In the genomic region with DNA sequence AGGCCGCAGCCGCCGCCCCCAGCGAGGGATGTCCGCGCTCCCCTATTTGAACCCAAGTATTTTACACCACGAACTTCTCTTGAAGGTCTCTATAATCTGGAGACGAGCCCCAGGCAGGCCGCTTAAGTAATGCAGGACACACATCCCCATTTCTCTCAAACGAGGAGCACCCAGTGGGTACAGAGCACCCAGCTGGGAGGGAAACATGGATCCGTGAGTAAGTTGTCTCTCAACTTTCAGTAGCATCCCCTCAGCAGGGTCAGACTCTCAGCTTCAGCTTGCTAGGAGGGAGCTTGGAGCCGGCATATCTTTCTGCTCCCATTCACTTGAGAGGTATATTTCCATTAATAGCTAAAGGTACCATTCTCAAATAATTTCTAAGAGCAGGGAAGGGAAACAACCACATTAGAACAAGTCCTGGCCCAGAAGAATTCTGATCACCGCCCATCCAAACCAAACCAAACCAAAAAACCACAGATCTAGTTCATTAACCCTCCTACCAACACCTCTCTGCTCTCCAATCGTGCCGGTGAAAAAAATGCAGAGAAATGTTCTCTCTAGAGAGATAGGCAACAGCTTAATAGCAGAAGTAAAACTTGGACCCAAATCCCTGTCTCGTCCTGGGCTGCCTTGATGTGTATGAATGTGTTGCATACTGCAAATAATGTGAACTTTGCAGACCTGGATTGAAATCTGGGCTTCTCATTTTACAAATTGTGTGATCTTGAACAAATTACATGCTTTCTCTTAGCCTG, we compare ENCODE assay signal across 8 cellular contexts. TPM values are rescaled to one million over a fixed set of nuclear protein-coding genes. Genes with fewer than 3 reads are reported as not detected.
A peak's percentile ranks its signal among the peaks of the same experiment; 100 is the strongest.
DNase-seq lines count a peak whose midpoint lies in the region; ATAC-seq and TF ChIP-seq lines count a peak whose summit lies in the region.

No MANE protein-coding gene starts in this region.

- peak overlapping the region; percentile 61 for H3K27ac Mint-ChIP-seq in activated T-helper 1 cell treated with anti-CD3 and anti-CD28 coated beads, Interleukin-12 subunit alpha, Interleukin-12 subunit beta, Interleukin-2, Interleukin-4 antibody, amounts not matched to agents 30 ng/mL and 10 ng/mL and 1 ng/mL, durations not matched to agents 14 hours and 24 hours and 36 hours

- TF ChIP-seq CTCF in heart left ventricle (IDR thresholded peaks at IDR 0.05) (no peak), omental fat pad (IDR thresholded peaks at IDR 0.05) (no peak)

- H3K9me3 ChIP-seq in HUES48 (ENCODE audit: control insufficient read depth, insufficient read depth, low read length) = no peaks in the 10 kb centered on the region
- H3K9me3 ChIP-seq in heart left ventricle = no peaks in the 10 kb centered on the region

- WGBS in heart left ventricle, 4 donors = 10 to 21% (median 13%) methylated on average over 7 to 16 of the region's 16 CpGs

- H3K36me3 ChIP-seq in HUES48 (ENCODE audit: control insufficient read depth, insufficient read depth, low read length) (no peaks in the 10 kb centered on the region), heart left ventricle (no peaks in the 10 kb centered on the region)

- H3K27ac ChIP-seq in HUES48 (ENCODE audit: low read depth, low read length) = no peak overlapping the region
- H3K27ac ChIP-seq in heart left ventricle = peak overlapping the region; percentile 60 to 96 (median 88)

- H3K27me3 Mint-ChIP-seq in activated T-helper 1 cell treated with anti-CD3 and anti-CD28 coated beads, Interleukin-12 subunit alpha, Interleukin-12 subunit beta, Interleukin-2, Interleukin-4 antibody, amounts not matched to agents 30 ng/mL and 10 ng/mL and 1 ng/mL, durations not matched to agents 14 hours and 24 hours and 36 hours (ENCODE audit: insufficient read depth) = peaks cover 27% of the 10 kb centered on the region

- peaks cover 35% of the 10 kb centered on the region for H3K4me1 Mint-ChIP-seq in activated T-helper 1 cell treated with anti-CD3 and anti-CD28 coated beads, Interleukin-12 subunit alpha, Interleukin-12 subunit beta, Interleukin-2, Interleukin-4 antibody, amounts not matched to agents 30 ng/mL and 10 ng/mL and 1 ng/mL, durations not matched to agents 14 hours and 24 hours and 36 hours (ENCODE audit: low read depth)

- peak overlapping the region; percentile 84 for H3K4me3 Mint-ChIP-seq in activated T-helper 1 cell treated with anti-CD3 and anti-CD28 coated beads, Interleukin-12 subunit alpha, Interleukin-12 subunit beta, Interleukin-2, Interleukin-4 antibody, amounts not matched to agents 30 ng/mL and 10 ng/mL and 1 ng/mL, durations not matched to agents 14 hours and 24 hours and 36 hours

- intact Hi-C loops in activated T-helper 1 cell treated with anti-CD3 and anti-CD28 coated beads, Interleukin-12 subunit alpha, Interleukin-12 subunit beta, Interleukin-2, Interleukin-4 antibody, amounts not matched to agents 30 ng/mL and 10 ng/mL and 1 ng/mL, durations not matched to agents 14 hours and 24 hours and 36 hours (cut with micrococcal nuclease) = loop anchor here (1.0 to 10.0 kb wide), 3 partner anchors 185 to 846 kb away; a partner anchor contains a TSS
- intact Hi-C loops in heart left ventricle (cut with DNase I) = loop anchor here in 7 of 10 donors (5.0 kb wide), 4 partner anchors 184 to 204 kb away; no protein-coding TSS in a partner anchor

- ATAC-seq in GM18870 (IDR thresholded peaks at IDR 0.05; ENCODE audit: unreplicated experiment) (peak; percentile 19), heart left ventricle (peak in 2 of 4 donors; percentile 7 to 10), omental fat pad (ENCODE audit: low FRiP score) (no peak)

- H3K4me3 ChIP-seq in HUES48 (ENCODE audit: low read depth, low read length) = peak overlapping the region; percentile 70
- peak overlapping the region; percentile 64 to 100 (median 94) for H3K4me3 ChIP-seq in heart left ventricle

- TF ChIP-seq POLR2A in heart left ventricle (IDR thresholded peaks at IDR 0.05) = no peak

- H3K9ac ChIP-seq in HUES48 (ENCODE audit: low read depth, low read length) = 0 out of 2 replicates have a peak overlapping the region, but pooled peaks have one; percentile 12

- H3K36me3 Mint-ChIP-seq in activated T-helper 1 cell treated with anti-CD3 and anti-CD28 coated beads, Interleukin-12 subunit alpha, Interleukin-12 subunit beta, Interleukin-2, Interleukin-4 antibody, amounts not matched to agents 30 ng/mL and 10 ng/mL and 1 ng/mL, durations not matched to agents 14 hours and 24 hours and 36 hours (ENCODE audit: low read depth) = peaks cover 3% of the 10 kb centered on the region

- no peaks in the 10 kb centered on the region for H3K9me3 Mint-ChIP-seq in activated T-helper 1 cell treated with anti-CD3 and anti-CD28 coated beads, Interleukin-12 subunit alpha, Interleukin-12 subunit beta, Interleukin-2, Interleukin-4 antibody, amounts not matched to agents 30 ng/mL and 10 ng/mL and 1 ng/mL, durations not matched to agents 14 hours and 24 hours and 36 hours

- 0 out of 2 replicates have a peak, but pooled peaks cover 4% of the 10 kb centered on the region for H3K4me1 ChIP-seq in HUES48 (ENCODE audit: control insufficient read depth, insufficient read depth, low read length)
- peaks cover 0 to 23% (median 11%) of the 10 kb centered on the region in 12 donors for H3K4me1 ChIP-seq in heart left ventricle

- peak; percentile 24 for DNase-seq in AG08395 (ENCODE audit: low spot score)
- no peak for DNase-seq in activated T-helper 1 cell treated with anti-CD3 and anti-CD28 coated beads, Interleukin-12 subunit alpha, Interleukin-12 subunit beta, Interleukin-2, Interleukin-4 antibody, amounts not matched to agents 30 ng/mL and 10 ng/mL and 1 ng/mL, durations not matched to agents 14 hours and 24 hours and 36 hours (ENCODE audit: low spot score)
- no peak for DNase-seq in heart left ventricle
- DNase-seq in pons (ENCODE audit: low spot score) = peak; percentile 50
- no peak for DNase-seq in SHP77 (lab: John Stamatoyannopoulos, UW)
- DNase-seq in omental fat pad (ENCODE audit: low spot score) = no peak

- peaks cover 26% of the 10 kb centered on the region for H3K27me3 ChIP-seq in HUES48 (ENCODE audit: control insufficient read depth, insufficient read depth, low read length)
- H3K27me3 ChIP-seq in heart left ventricle = no peaks in the 10 kb centered on the region

RNA-seq across cellular contexts. Expression of a gene that starts 0.9 kb away (rescaled TPM):
- total RNA-seq in activated T-helper 1 cell treated with anti-CD3 and anti-CD28 coated beads, Interleukin-12 subunit alpha, Interleukin-12 subunit beta, Interleukin-2, Interleukin-4 antibody, amounts not matched to agents 30 ng/mL and 10 ng/mL and 1 ng/mL, durations not matched to agents 14 hours and 24 hours and 36 hours = 4.7 TPM in 2 replicates
- total RNA-seq in heart left ventricle (10 to 100 TPM in 2 of 9 donors, 1 to 10 TPM in 7; 4.9 to 15.3 (median 9.3) TPM), omental fat pad (10 to 100 TPM in 2 of 4 donors, 1 to 10 TPM in 2; 8.0 to 18.1 (median 11.1) TPM)
- polyA plus RNA-seq in heart left ventricle = 1 to 10 TPM; 3.0 to 6.8 TPM

Comparison
In these comparisons a context has a peak if more than half of its experiments do, and no peak if none do; other contexts are left out.
1. DNase-seq: peak in AG08395 (single experiment) and pons (single experiment); none in activated T-helper 1 cell treated with anti-CD3 and anti-CD28 coated beads, Interleukin-12 subunit alpha, Interleukin-12 subunit beta, Interleukin-2, Interleukin-4 antibody, amounts not matched to agents 30 ng/mL and 10 ng/mL and 1 ng/mL, durations not matched to agents 14 hours and 24 hours and 36 hours (single experiment), heart left ventricle (0 of 5), SHP77 (0 of 2) and omental fat pad (single experiment).